In genomic region chrX:40757058-40757457, GRCh38 we compare ENCODE assay signal across 27 cellular contexts.
"Had no signal": no experiment of that assay in that cellular context is flagged by ENCODE, and none has a peak within 500 bp of the region (broad histone marks: within the 10 kb centered on the region; RNA-seq: fewer than 3 reads in every experiment).

No MANE protein-coding gene starts in this region.

- H3K9ac ChIP-seq: SK-N-SH had no signal

- H3K4me3 ChIP-seq: ascending aorta, cardiac muscle cell, Peyer's patch, SJSA1 had no signal

- H3K27me3 ChIP-seq: ascending aorta, cardiac muscle cell, Peyer's patch, SJSA1 had no signal

- H3K4me2 ChIP-seq: SK-N-SH had no signal

- H3K27ac ChIP-seq: cardiac muscle cell, Peyer's patch, SJSA1 had no signal

- ATAC-seq: activated CD8-positive, alpha-beta T cell treated with anti-CD3 and anti-CD28 coated beads for 36 hours; activated T-cell treated with anti-CD3 and anti-CD28 coated beads, Interleukin-2, amount 50 U/mL, for 72 hours; activated T-helper 17 cell treated with anti-CD3 and anti-CD28 coated beads, Interleukin-2, amount 50 U/mL, for 72 hours; PC-3 had no signal

- DNase-seq: activated CD4-positive, alpha-beta T cell treated with anti-CD3 and anti-CD28 coated beads, Interleukin-2, amount 10 ng/mL, durations not matched to agents 24 days and 14 days; activated CD4-positive, alpha-beta T cell treated with anti-CD3 and anti-CD28 coated beads, Interleukin-2, amount 50 U/mL, for 4 hours; activated CD8-positive, alpha-beta T cell treated with anti-CD3 and anti-CD28 coated beads for 36 hours; activated effector memory CD4-positive, alpha-beta T cell treated with anti-CD3 and anti-CD28 coated beads, Interleukin-2, amount 50 U/mL, for 16 hours; activated naive CD4-positive, alpha-beta T cell; activated naive CD4-positive, alpha-beta T cell treated with anti-CD3 and anti-CD28 coated beads, Interleukin-2, amount 50 U/mL, for 16 hours; activated naive CD8-positive, alpha-beta T cell treated with anti-CD3 and anti-CD28 coated beads for 36 hours; activated T-cell treated with anti-CD3 and anti-CD28 coated beads, Interleukin-2, amount 50 U/mL, for 1 hour; activated T-cell treated with anti-CD3 and anti-CD28 coated beads, Interleukin-2, amount 50 U/mL, for 72 hours; amygdala; NCI-H1092 treated with DMSO at 0.1 percent for 48 hours; NCI-H1417; NCI-H146; NCI-H1930; NCI-H2081 treated with DMSO at 0.1 percent for 48 hours; NCI-H226; NCI-H446 treated with DMSO at 0.1 percent for 48 hours; NCI-H524; PC-3; Peyer's patch; RPMI8226; SHP77 treated with DMSO at 0.1 percent for 48 hours; SK-N-SH had no signal

- H3K4me1 ChIP-seq: Peyer's patch, SJSA1 had no signal

- H3K9me3 ChIP-seq: Peyer's patch, SJSA1 had no signal

- H3K9me2 ChIP-seq: SK-N-SH had no signal

- H3K36me3 ChIP-seq: ascending aorta, cardiac muscle cell, Peyer's patch, SJSA1 had no signal
